In the genomic region with DNA sequence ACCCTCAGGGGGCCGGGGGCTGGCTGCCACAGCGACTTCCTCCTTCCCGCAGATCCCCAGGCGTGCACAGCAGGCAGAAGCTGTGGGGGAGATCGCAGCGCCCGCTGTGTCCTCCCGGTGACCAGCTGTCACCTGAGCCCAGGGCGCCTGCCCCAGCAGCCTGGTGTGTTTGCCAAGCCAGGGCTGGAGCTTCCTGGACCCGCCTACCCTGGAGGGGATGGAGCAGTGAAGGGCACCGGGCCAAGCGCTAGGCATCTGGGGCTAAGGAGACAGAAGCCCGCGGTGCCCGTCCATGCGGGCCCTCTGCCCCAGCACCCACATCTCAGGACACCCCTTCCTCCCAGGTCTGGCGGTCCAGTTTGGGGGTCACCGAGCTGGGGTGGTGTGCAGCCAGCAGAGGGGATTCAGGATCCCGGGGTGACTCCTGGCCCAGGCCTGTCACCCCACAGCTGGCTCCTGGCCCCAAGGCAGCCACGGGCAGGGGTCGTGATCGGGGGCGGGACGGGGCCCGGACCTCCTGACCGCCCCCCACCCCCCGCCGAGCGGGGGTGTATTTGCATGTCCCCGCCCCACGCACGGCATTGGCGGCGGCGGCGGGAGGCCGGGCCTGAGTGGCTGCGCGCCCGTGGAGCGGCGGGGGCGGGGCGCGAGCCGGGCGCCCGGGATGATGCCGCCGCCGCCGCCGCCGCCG, we compare ENCODE assay signal across 8 cellular contexts. TPM values are rescaled to one million over a fixed set of nuclear protein-coding genes. Genes with fewer than 3 reads are reported as not detected.
A peak's percentile ranks its signal among the peaks of the same experiment; 100 is the strongest.
DNase-seq lines count a peak whose midpoint lies in the region; ATAC-seq and TF ChIP-seq lines count a peak whose summit lies in the region.

A gene with protein sequence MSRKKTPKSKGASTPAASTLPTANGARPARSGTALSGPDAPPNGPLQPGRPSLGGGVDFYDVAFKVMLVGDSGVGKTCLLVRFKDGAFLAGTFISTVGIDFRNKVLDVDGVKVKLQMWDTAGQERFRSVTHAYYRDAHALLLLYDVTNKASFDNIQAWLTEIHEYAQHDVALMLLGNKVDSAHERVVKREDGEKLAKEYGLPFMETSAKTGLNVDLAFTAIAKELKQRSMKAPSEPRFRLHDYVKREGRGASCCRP (plus strand): TSS at position 645 of the 691 bp plus-strand sequence. CDS start 159 bp downstream, outside the sequence.

- H4K20me1 ChIP-seq in Loucy (ENCODE audit: insufficient read depth, low read length, poor library complexity, severe bottlenecking) = peaks cover 29% of the 10 kb centered on the region

- no peaks in the 10 kb centered on the region for H3K27me3 ChIP-seq in Loucy (ENCODE audit: insufficient read depth, low read length, poor library complexity, severe bottlenecking)
- H3K27me3 ChIP-seq in SJCRH30 = peaks cover 4% of the 10 kb centered on the region; the same call in 1 of the 2 replicates
- H3K27me3 ChIP-seq in heart left ventricle = no peaks in the 10 kb centered on the region
- no peaks in the 10 kb centered on the region for H3K27me3 ChIP-seq in trophoblast cell (ENCODE audit: insufficient read depth, low read length)

- no peak within 1 kb of the TSS for H3K18ac ChIP-seq in trophoblast cell (ENCODE audit: low read length)

- H3K9ac ChIP-seq in Loucy (ENCODE audit: low read depth, low read length, poor library complexity, severe bottlenecking) = peak within 1 kb of the TSS; percentile 50
- no peak within 1 kb of the TSS for H3K9ac ChIP-seq in trophoblast cell (ENCODE audit: low read length)

- H3K79me2 ChIP-seq in Loucy (ENCODE audit: insufficient read depth, low read length) (peaks cover 20% of the 10 kb centered on the region), trophoblast cell (ENCODE audit: control insufficient read depth, insufficient read depth, low read length, poor library complexity) (peaks cover 2% of the 10 kb centered on the region)

- no peak within 1 kb of the TSS for H4K12ac ChIP-seq in trophoblast cell (ENCODE audit: low read depth, low read length)

- no peaks in the 10 kb centered on the region for H3F3A ChIP-seq in Loucy (ENCODE audit: low read depth)

- peak within 1 kb of the TSS; percentile 58 for H3K4me2 ChIP-seq in Loucy (ENCODE audit: low read depth, low read length, poor library complexity, severe bottlenecking)
- peak within 1 kb of the TSS; percentile 73 for H3K4me2 ChIP-seq in trophoblast cell (ENCODE audit: low read length)

- TF ChIP-seq POLR2A in heart left ventricle (IDR thresholded peaks at IDR 0.05) = no peak

- no peak within 1 kb of the TSS for H2AFZ ChIP-seq in Loucy (ENCODE audit: low read length)
- H2AFZ ChIP-seq in trophoblast cell (ENCODE audit: insufficient read depth, low read length, poor library complexity) = no peak within 1 kb of the TSS

- no peak within 1 kb of the TSS for H4K91ac ChIP-seq in trophoblast cell (ENCODE audit: low read depth, low read length)

- no peak within 1 kb of the TSS for H3K23ac ChIP-seq in trophoblast cell (ENCODE audit: low read length)

- peak within 1 kb of the TSS; percentile 20 for H4K8ac ChIP-seq in trophoblast cell (ENCODE audit: low read depth, low read length)

- peak within 1 kb of the TSS; percentile 3 for H3K14ac ChIP-seq in trophoblast cell (ENCODE audit: low read length)

- WGBS in heart left ventricle, 4 donors = 1 to 8% (median 4%) methylated on average over 8 to 55 of the region's 55 CpGs
- no CpG with 5 or more reads among the region's 55 CpGs for WGBS in trophoblast cell (ENCODE audit: extremely low coverage, insufficient coverage, insufficient read length)

- no peaks in the 10 kb centered on the region for H3K9me2 ChIP-seq in Loucy (replicated peaks; ENCODE audit: low read depth, low read length)

- H3K36me3 ChIP-seq in Loucy (ENCODE audit: insufficient read depth, low read length) (no peaks in the 10 kb centered on the region), SJCRH30 (no peaks in the 10 kb centered on the region), heart left ventricle (peaks cover 0 to 11% (median 5%) of the 10 kb centered on the region in 9 donors), trophoblast cell (ENCODE audit: control insufficient read depth in 1 of 2, insufficient read depth in 2 of 2, low read length in 2 of 2) (peaks cover 13 to 14% of the 10 kb centered on the region in 2 experiments)

- H2BK120ac ChIP-seq in trophoblast cell (ENCODE audit: insufficient read depth, low read length, poor library complexity) = no peak within 1 kb of the TSS

- H3K4me1 ChIP-seq in Loucy (ENCODE audit: insufficient read depth, low read length, poor library complexity, severe bottlenecking) = no peaks in the 10 kb centered on the region
- peaks cover 21% of the 10 kb centered on the region for H3K4me1 ChIP-seq in SJCRH30
- H3K4me1 ChIP-seq in heart left ventricle = peaks cover 7 to 59% (median 45%) of the 10 kb centered on the region in 12 donors
- H3K4me1 ChIP-seq in trophoblast cell (ENCODE audit: control insufficient read depth in 1 of 2, insufficient read depth in 2 of 2, low read length in 2 of 2) = peaks cover 28 to 31% of the 10 kb centered on the region in 2 experiments

- TF ChIP-seq CTCF in Loucy (conservative IDR thresholded peaks at IDR 0.05; ENCODE audit: low read length) = no peak
- TF ChIP-seq CTCF in heart left ventricle (IDR thresholded peaks at IDR 0.05) = no peak

- DNase-seq in Daoy (ENCODE audit: low read depth) = peak; percentile 87
- DNase-seq in SJCRH30 = peak; percentile 85 to 87
- DNase-seq in amygdala (lab: John Stamatoyannopoulos, UW) = peak in 37 of 56 donors; percentile 23 to 94 (median 57)
- DNase-seq in heart left ventricle = peak; percentile 83 to 93 (median 87)
- peak in 1 of 2 donors; percentile 30 for DNase-seq in trophoblast cell
- no peak for DNase-seq in GF-D8 (lab: John Stamatoyannopoulos, UW)

- H2BK12ac ChIP-seq in trophoblast cell (ENCODE audit: low read length) = no peak within 1 kb of the TSS

- peaks cover under 1% of the 10 kb centered on the region for H3K79me1 ChIP-seq in trophoblast cell (ENCODE audit: low read length)

- H3K9me3 ChIP-seq in Loucy (ENCODE audit: insufficient read depth, low read depth, low read length) (no peaks in the 10 kb centered on the region), SJCRH30 (replicated peaks) (no peaks in the 10 kb centered on the region), heart left ventricle (no peaks in the 10 kb centered on the region), trophoblast cell (ENCODE audit: insufficient read depth, low read depth, low read length) (peaks cover 2% of the 10 kb centered on the region)

- peak; percentile 84 to 95 (median 86) for ATAC-seq in heart left ventricle
- ATAC-seq in GM19328 (IDR thresholded peaks at IDR 0.05; ENCODE audit: unreplicated experiment) = no peak

- no peak within 1 kb of the TSS for H2BK5ac ChIP-seq in trophoblast cell (ENCODE audit: low read depth, low read length, poor library complexity)

- H3K27ac ChIP-seq in SJCRH30 (no peak within 1 kb of the TSS), heart left ventricle (peak within 1 kb of the TSS; percentile 34 to 95 (median 88)), trophoblast cell (ENCODE audit: low read depth, low read length) (no peak within 1 kb of the TSS)

- intact Hi-C loops in heart left ventricle (cut with DNase I) = no loop called here

- no peak within 1 kb of the TSS for H3K4ac ChIP-seq in trophoblast cell (ENCODE audit: low read depth, low read length)

- H3K4me3 ChIP-seq in Loucy (ENCODE audit: low read length, poor library complexity, severe bottlenecking) = peak within 1 kb of the TSS; percentile 56
- H3K4me3 ChIP-seq in SJCRH30 = peak within 1 kb of the TSS; percentile 62
- H3K4me3 ChIP-seq in heart left ventricle = peak within 1 kb of the TSS; percentile 38 to 64 (median 54)
- H3K4me3 ChIP-seq in trophoblast cell (ENCODE audit: low read depth, low read length) = peak within 1 kb of the TSS; percentile 47

- H2AK5ac ChIP-seq in trophoblast cell (ENCODE audit: low read length) = no peak within 1 kb of the TSS

RNA-seq across cellular contexts. Expression of the gene that starts here (rescaled TPM):
- 0.11 and 0.21 TPM in 2 replicates for total RNA-seq in Daoy (2014; rRNA removed; shearing (Covaris generic))
- 1.0 and 1.4 TPM in 2 replicates for total RNA-seq in SJCRH30 (2014; rRNA removed; shearing (Covaris generic))
- total RNA-seq in heart left ventricle = 1 to 10 TPM in 4 of 9 donors, under 1 TPM in 5; 0.36 to 5.0 (median 0.75) TPM
- polyA plus RNA-seq in heart left ventricle = 1 to 10 TPM in 1 of 2 donors, under 1 TPM in 1; 0.28 to 3.3 TPM
- 0.60 and 0.65 TPM in 2 replicates for polyA plus RNA-seq in trophoblast cell (2013)

Comparison
In these comparisons a context has a peak if more than half of its experiments do, and no peak if none do; other contexts are left out.
1. Peak in DNase-seq in Daoy; RNA of the gene not detected or under 1 TPM.
2. H3K27ac ChIP-seq: peak in heart left ventricle (12 of 12); none in SJCRH30 (single experiment) and trophoblast cell (single experiment).
3. Peak in every context shown above with its lines, with median percentiles within 50 percentile points of each other: H3K4me3 ChIP-seq.